ENCODE assay signal across 25 cellular contexts in genomic region chr2:239046822-239047221, GRCh38.
"Had no signal": no experiment of that assay in that cellular context is flagged by ENCODE, and none has a peak within 500 bp of the region (broad histone marks: within the 10 kb centered on the region; RNA-seq: fewer than 3 reads in every experiment).

No MANE protein-coding gene starts in this region.

- H3K27ac Mint-ChIP-seq: activated CD4-positive, alpha-beta T cell treated with anti-CD3 and anti-CD28 coated beads, Interleukin-2, amount 10 ng/mL, durations not matched to agents 7 days and 5 days; memory B cell had no signal

- H3K4me3 ChIP-seq: ascending aorta, mucosa of descending colon, suprapubic skin, tibial nerve had no signal

- ATAC-seq: activated CD4-positive, CD25-positive, alpha-beta regulatory T cell treated with anti-CD3 and anti-CD28 coated beads, Interleukin-2, amount 50 U/mL, for 24 hours; activated naive CD4-positive, alpha-beta T cell treated with anti-CD3 and anti-CD28 coated beads, Interleukin-2, amount 50 U/mL, for 72 hours; mucosa of descending colon; naive thymus-derived CD4-positive, alpha-beta T cell; stimulated activated naive CD8-positive, alpha-beta T cell treated with anti-CD3 and anti-CD28 coated beads, Interleukin-15, amount 100 ng/mL, for 72 hours had no signal

- H3K27me3 Mint-ChIP-seq: activated CD4-positive, alpha-beta T cell treated with anti-CD3 and anti-CD28 coated beads, Interleukin-2, amount 10 ng/mL, durations not matched to agents 7 days and 5 days; memory B cell; naive thymus-derived CD4-positive, alpha-beta T cell; stimulated activated naive CD8-positive, alpha-beta T cell treated with anti-CD3 and anti-CD28 coated beads, Interleukin-15, amount 100 ng/mL, for 72 hours had no signal

- H3K4me1 ChIP-seq: ascending aorta, suprapubic skin, tibial nerve had no signal

- H3K27ac ChIP-seq: ascending aorta, brain microvascular endothelial cell, suprapubic skin, tibial nerve, VCaP had no signal

- H3K4me3 Mint-ChIP-seq: activated CD4-positive, alpha-beta T cell treated with anti-CD3 and anti-CD28 coated beads, Interleukin-2, amount 10 ng/mL, durations not matched to agents 7 days and 5 days; memory B cell; naive thymus-derived CD4-positive, alpha-beta T cell; neural crest cell; stimulated activated naive CD8-positive, alpha-beta T cell treated with anti-CD3 and anti-CD28 coated beads, Interleukin-15, amount 100 ng/mL, for 72 hours had no signal

- H3K9me3 ChIP-seq: mucosa of descending colon, suprapubic skin had no signal

- DNase-seq: activated CD4-positive, alpha-beta T cell treated with anti-CD3 and anti-CD28 coated beads, Interleukin-2, amount 10 ng/mL, durations not matched to agents 7 days and 5 days; activated T-cell treated with anti-CD3 and anti-CD28 coated beads, Interleukin-2, amount 50 U/mL, for 1 hour; brain microvascular endothelial cell; central memory CD4-positive, alpha-beta T cell; dermis blood vessel endothelial cell; effector CD8-positive, alpha-beta T cell; erythroblast; foreskin fibroblast; hippocampal formation; kidney glomerular epithelial cell; naive thymus-derived CD4-positive, alpha-beta T cell; retina; stimulated activated CD4-positive, alpha-beta T cell treated with anti-CD3 and anti-CD28 coated beads, Interleukin-12 subunit alpha, Interleukin-12 subunit beta, amount 100 ng/mL, for 4 hours; stimulated activated CD4-positive, alpha-beta T cell treated with anti-CD3 and anti-CD28 coated beads, Interleukin-1b, Interleukin-23, amount 100 ng/mL, for 48 hours; stimulated activated naive CD8-positive, alpha-beta T cell treated with anti-CD3 and anti-CD28 coated beads, Interleukin-15, amount 100 ng/mL, for 72 hours; SW 1271 had no signal

- H3K4me1 Mint-ChIP-seq: memory B cell; stimulated activated naive CD8-positive, alpha-beta T cell treated with anti-CD3 and anti-CD28 coated beads, Interleukin-15, amount 100 ng/mL, for 72 hours had no signal

- H3K36me3 ChIP-seq: brain microvascular endothelial cell had no signal

- H3K27me3 ChIP-seq: ascending aorta, brain microvascular endothelial cell, suprapubic skin, tibial nerve had no signal

- H3K36me3 Mint-ChIP-seq: activated naive CD4-positive, alpha-beta T cell treated with anti-CD3 and anti-CD28 coated beads, Interleukin-2, amount 50 U/mL, for 72 hours; memory B cell had no signal
